17 cellular contexts compared by ENCODE assay signal in genomic region chr1:40416709-40417108, GRCh38. TPM values are rescaled to one million over a fixed set of nuclear protein-coding genes. Genes with fewer than 3 reads are reported as not detected.
DNase-seq lines count a peak whose midpoint lies in the region; ATAC-seq and TF ChIP-seq lines count a peak whose summit lies in the region.
"Had no signal": no experiment of that assay in that cellular context is flagged by ENCODE, and none has a peak within 500 bp of the region (broad histone marks: within the 10 kb centered on the region; RNA-seq: fewer than 3 reads in every experiment).

No MANE protein-coding gene starts in this region.

- no peaks in the 10 kb centered on the region for H4K20me1 ChIP-seq in IMR-90 (ENCODE audit: insufficient read depth, low read length)

- no peak overlapping the region for H4K8ac ChIP-seq in IMR-90 (ENCODE audit: low read depth in 2 of 2, low read length in 2 of 2)

- H2BK15ac ChIP-seq in IMR-90 (ENCODE audit: low read depth, low read length): no peak overlapping the region

- no peak overlapping the region for H3K4me3 Mint-ChIP-seq in activated naive CD8-positive, alpha-beta T cell
- H3K4me3 Mint-ChIP-seq in activated naive CD8-positive, alpha-beta T cell treated with anti-CD3 and anti-CD28 coated beads, Interleukin-2, amount 50 U/mL, for 24 hours: no peak overlapping the region
- H3K4me3 Mint-ChIP-seq in activated T-helper 1 cell treated with anti-CD3 and anti-CD28 coated beads, Interleukin-12 subunit alpha, Interleukin-12 subunit beta, Interleukin-2, Interleukin-4 antibody, amounts not matched to agents 30 ng/mL and 10 ng/mL and 1 ng/mL, durations not matched to agents 14 hours and 24 hours and 36 hours: no peak overlapping the region
- H3K4me3 Mint-ChIP-seq in stimulated activated effector memory CD8-positive, alpha-beta T cell treated with anti-CD3 and anti-CD28 coated beads, Interleukin-12 subunit alpha, Interleukin-12 subunit beta, amount 100 ng/mL, for 72 hours: no peak overlapping the region
- H3K4me3 Mint-ChIP-seq: CD8-positive, alpha-beta T cell; HFFc6 had no signal

- BruUV-seq in IMR-90 (replicated peaks; lab: Mats Ljungman, UMichigan): no TSS peak

- no peak overlapping the region for H3K4me2 ChIP-seq in IMR-90 (ENCODE audit: low read depth, low read length)
- H3K4me2 ChIP-seq: A549 had no signal

- intact Hi-C loops in IMR-90 (cut with micrococcal nuclease): no loop called here
- intact Hi-C loops in activated T-helper 1 cell treated with anti-CD3 and anti-CD28 coated beads, Interleukin-12 subunit alpha, Interleukin-12 subunit beta, Interleukin-2, Interleukin-4 antibody, amounts not matched to agents 30 ng/mL and 10 ng/mL and 1 ng/mL, durations not matched to agents 14 hours and 24 hours and 36 hours (cut with micrococcal nuclease): no loop called here

- no peak overlapping the region for H2BK120ac ChIP-seq in IMR-90 (ENCODE audit: low read depth, low read length)

- H2AFZ ChIP-seq in IMR-90 (replicated peaks; ENCODE audit: low read length, poor library complexity): peak overlapping the region; percentile 29

- peaks cover 12% of the 10 kb centered on the region in 2 experiments for H3K79me1 ChIP-seq in IMR-90 (ENCODE audit: low read depth in 1 of 2, low read length in 2 of 2)

- peaks cover 7% of the 10 kb centered on the region; the same call in 1 of the 2 replicates for H3K9me1 ChIP-seq in IMR-90 (ENCODE audit: insufficient read depth, low read length)

- H2AK5ac ChIP-seq in IMR-90 (ENCODE audit: low read depth, low read length): no peak overlapping the region

- no peak overlapping the region for H3K4ac ChIP-seq in IMR-90 (ENCODE audit: low read depth, low read length)

- H2BK20ac ChIP-seq in IMR-90 (ENCODE audit: low read depth, low read length): no peak overlapping the region

- no peak overlapping the region for H4K91ac ChIP-seq in IMR-90 (ENCODE audit: insufficient read depth, low read depth, low read length)

- no peaks in the 10 kb centered on the region for H3K27me3 Mint-ChIP-seq in activated naive CD8-positive, alpha-beta T cell
- H3K27me3 Mint-ChIP-seq in activated naive CD8-positive, alpha-beta T cell treated with anti-CD3 and anti-CD28 coated beads, Interleukin-2, amount 50 U/mL, for 24 hours: no peaks in the 10 kb centered on the region
- H3K27me3 Mint-ChIP-seq in activated T-helper 1 cell treated with anti-CD3 and anti-CD28 coated beads, Interleukin-12 subunit alpha, Interleukin-12 subunit beta, Interleukin-2, Interleukin-4 antibody, amounts not matched to agents 30 ng/mL and 10 ng/mL and 1 ng/mL, durations not matched to agents 14 hours and 24 hours and 36 hours (ENCODE audit: insufficient read depth): no peaks in the 10 kb centered on the region

- in situ Hi-C loops in IMR-90 (cut with MboI; ENCODE audit: low sequenced_read_pairs): no loop called here

- 100% methylated on average over 1 of the region's 4 CpGs; no CpG with 5 or more reads in 1 of the 2 experiments for WGBS in IMR-90 (ENCODE audit: extremely low coverage in 2 of 2, insufficient read length in 1 of 2), 2 experiments

- no peak overlapping the region for H3K27ac ChIP-seq in IMR-90 (ENCODE audit: insufficient read depth, low read length)
- H3K27ac ChIP-seq: A549, C4-2B, HL-60 had no signal

- dilution Hi-C loops in IMR-90 (cut with HindIII; ENCODE audit: low sequenced_read_pairs, unreplicated experiment): no loop called here

- no peak for DNase-seq in activated naive CD8-positive, alpha-beta T cell treated with anti-CD3 and anti-CD28 coated beads, Interleukin-2, amount 50 U/mL, for 24 hours
- DNase-seq in IMR-90 (no peak), kidney glomerular epithelial cell (lab: John Stamatoyannopoulos, UW) (no peak)
- no peak for DNase-seq in activated T-helper 1 cell treated with anti-CD3 and anti-CD28 coated beads, Interleukin-12 subunit alpha, Interleukin-12 subunit beta, Interleukin-2, Interleukin-4 antibody, amounts not matched to agents 30 ng/mL and 10 ng/mL and 1 ng/mL, durations not matched to agents 14 hours and 24 hours and 36 hours (ENCODE audit: low spot score)
- DNase-seq in stimulated activated effector memory CD8-positive, alpha-beta T cell treated with anti-CD3 and anti-CD28 coated beads, Interleukin-12 subunit alpha, Interleukin-12 subunit beta, amount 100 ng/mL, for 72 hours (ENCODE audit: low spot score in 2 of 2): no peak
- DNase-seq: BE2C; Caco-2; CD8-positive, alpha-beta T cell; DND-41; GDM1; HCEC 1CT; HFFc6 had no signal

- H3K27me3 ChIP-seq in IMR-90 (ENCODE audit: control insufficient read depth, insufficient read depth, low read length): no peaks in the 10 kb centered on the region
- H3K27me3 ChIP-seq: BE2C had no signal

- POLR2A ChIA-PET in IMR-90 (lab: Charles Lee; ENCODE audit: unreplicated experiment): no interaction called here

- no peak overlapping the region for H3K14ac ChIP-seq in IMR-90 (replicated peaks; ENCODE audit: low read depth, low read length)

- H3K27ac Mint-ChIP-seq in activated naive CD8-positive, alpha-beta T cell: peak overlapping the region; percentile 34
- H3K27ac Mint-ChIP-seq in activated naive CD8-positive, alpha-beta T cell treated with anti-CD3 and anti-CD28 coated beads, Interleukin-2, amount 50 U/mL, for 24 hours: no peak overlapping the region
- H3K27ac Mint-ChIP-seq in activated T-helper 1 cell treated with anti-CD3 and anti-CD28 coated beads, Interleukin-12 subunit alpha, Interleukin-12 subunit beta, Interleukin-2, Interleukin-4 antibody, amounts not matched to agents 30 ng/mL and 10 ng/mL and 1 ng/mL, durations not matched to agents 14 hours and 24 hours and 36 hours: peak overlapping the region; percentile 16
- H3K27ac Mint-ChIP-seq in stimulated activated effector memory CD8-positive, alpha-beta T cell treated with anti-CD3 and anti-CD28 coated beads, Interleukin-12 subunit alpha, Interleukin-12 subunit beta, amount 100 ng/mL, for 72 hours: peak overlapping the region; percentile 36
- H3K27ac Mint-ChIP-seq: HFFc6 had no signal

- H3K9me3 ChIP-seq in IMR-90 (ENCODE audit: control insufficient read depth, insufficient read depth, low read length): no peaks in the 10 kb centered on the region
- H3K9me3 ChIP-seq: A549, BE2C, Caco-2 had no signal

- no peak for TF ChIP-seq RAD21 in IMR-90 (IDR thresholded peaks at IDR 0.05; ENCODE audit: low read length)

- no peak for TF ChIP-seq POLR2A in IMR-90 (IDR thresholded peaks at IDR 0.05; ENCODE audit: low read depth, low read length)

- peaks cover 43% of the 10 kb centered on the region for H3K36me3 Mint-ChIP-seq in activated naive CD8-positive, alpha-beta T cell
- peaks cover 87% of the 10 kb centered on the region for H3K36me3 Mint-ChIP-seq in activated naive CD8-positive, alpha-beta T cell treated with anti-CD3 and anti-CD28 coated beads, Interleukin-2, amount 50 U/mL, for 24 hours (ENCODE audit: low read depth)
- H3K36me3 Mint-ChIP-seq in activated T-helper 1 cell treated with anti-CD3 and anti-CD28 coated beads, Interleukin-12 subunit alpha, Interleukin-12 subunit beta, Interleukin-2, Interleukin-4 antibody, amounts not matched to agents 30 ng/mL and 10 ng/mL and 1 ng/mL, durations not matched to agents 14 hours and 24 hours and 36 hours (ENCODE audit: low read depth): peaks cover 82% of the 10 kb centered on the region
- H3K36me3 Mint-ChIP-seq in stimulated activated effector memory CD8-positive, alpha-beta T cell treated with anti-CD3 and anti-CD28 coated beads, Interleukin-12 subunit alpha, Interleukin-12 subunit beta, amount 100 ng/mL, for 72 hours: peaks cover 100% of the 10 kb centered on the region

- peaks cover 24% of the 10 kb centered on the region for H3K36me3 ChIP-seq in IMR-90 (ENCODE audit: control insufficient read depth, insufficient read depth, low read length)

- H2AK9ac ChIP-seq in IMR-90 (replicated peaks; ENCODE audit: low read depth, low read length, poor library complexity): no peak overlapping the region

- no peak overlapping the region for H4K5ac ChIP-seq in IMR-90 (ENCODE audit: low read depth, low read length)

- no peak overlapping the region for H3K9ac ChIP-seq in IMR-90 (ENCODE audit: low read depth, low read length)

- no peaks in the 10 kb centered on the region; the same call in 1 of the 2 replicates for H3K4me1 ChIP-seq in IMR-90 (ENCODE audit: control insufficient read depth, insufficient read depth, low read length)
- H3K4me1 ChIP-seq: A549, BE2C, Caco-2 had no signal

- CTCF ChIA-PET in IMR-90 (lab: Yijun Ruan, JAX): interaction anchor here (1.5 kb wide), 1 partner anchor 21 kb away, joined by 3 read pairs; no protein-coding TSS in a partner anchor

- no peaks in the 10 kb centered on the region for H3K9me3 Mint-ChIP-seq in activated naive CD8-positive, alpha-beta T cell (ENCODE audit: low read depth)
- no peaks in the 10 kb centered on the region for H3K9me3 Mint-ChIP-seq in activated naive CD8-positive, alpha-beta T cell treated with anti-CD3 and anti-CD28 coated beads, Interleukin-2, amount 50 U/mL, for 24 hours
- no peaks in the 10 kb centered on the region for H3K9me3 Mint-ChIP-seq in activated T-helper 1 cell treated with anti-CD3 and anti-CD28 coated beads, Interleukin-12 subunit alpha, Interleukin-12 subunit beta, Interleukin-2, Interleukin-4 antibody, amounts not matched to agents 30 ng/mL and 10 ng/mL and 1 ng/mL, durations not matched to agents 14 hours and 24 hours and 36 hours
- no peaks in the 10 kb centered on the region for H3K9me3 Mint-ChIP-seq in stimulated activated effector memory CD8-positive, alpha-beta T cell treated with anti-CD3 and anti-CD28 coated beads, Interleukin-12 subunit alpha, Interleukin-12 subunit beta, amount 100 ng/mL, for 72 hours
- H3K9me3 Mint-ChIP-seq: CD8-positive, alpha-beta T cell; HFFc6 had no signal

- H3K4me1 Mint-ChIP-seq in activated naive CD8-positive, alpha-beta T cell (ENCODE audit: low read depth): peaks cover 58% of the 10 kb centered on the region
- peaks cover 36% of the 10 kb centered on the region for H3K4me1 Mint-ChIP-seq in activated naive CD8-positive, alpha-beta T cell treated with anti-CD3 and anti-CD28 coated beads, Interleukin-2, amount 50 U/mL, for 24 hours
- peaks cover 45% of the 10 kb centered on the region for H3K4me1 Mint-ChIP-seq in activated T-helper 1 cell treated with anti-CD3 and anti-CD28 coated beads, Interleukin-12 subunit alpha, Interleukin-12 subunit beta, Interleukin-2, Interleukin-4 antibody, amounts not matched to agents 30 ng/mL and 10 ng/mL and 1 ng/mL, durations not matched to agents 14 hours and 24 hours and 36 hours (ENCODE audit: low read depth)
- peaks cover 36% of the 10 kb centered on the region for H3K4me1 Mint-ChIP-seq in stimulated activated effector memory CD8-positive, alpha-beta T cell treated with anti-CD3 and anti-CD28 coated beads, Interleukin-12 subunit alpha, Interleukin-12 subunit beta, amount 100 ng/mL, for 72 hours

- no peak for ATAC-seq in activated naive CD8-positive, alpha-beta T cell treated with anti-CD3 and anti-CD28 coated beads, Interleukin-2, amount 50 U/mL, for 24 hours
- ATAC-seq in IMR-90 (ENCODE audit: low read depth): no peak
- ATAC-seq in stimulated activated effector memory CD8-positive, alpha-beta T cell treated with anti-CD3 and anti-CD28 coated beads, Interleukin-12 subunit alpha, Interleukin-12 subunit beta, amount 100 ng/mL, for 72 hours: no peak
- ATAC-seq in HG03354 (IDR thresholded peaks at IDR 0.05; ENCODE audit: poor library complexity, severe bottlenecking, unreplicated experiment): no peak
- ATAC-seq: A549; CD8-positive, alpha-beta T cell had no signal

- H3K56ac ChIP-seq in IMR-90 (ENCODE audit: extremely low read depth, insufficient read depth, low read length): no peak overlapping the region

- no peak overlapping the region for H2BK5ac ChIP-seq in IMR-90 (ENCODE audit: low read depth, low read length, poor library complexity, severe bottlenecking)

- H3K4me3 ChIP-seq in IMR-90 (ENCODE audit: insufficient read depth, low read depth, low read length): no peak overlapping the region
- H3K4me3 ChIP-seq: A549 had no signal

- H3K23ac ChIP-seq in IMR-90 (ENCODE audit: low read depth, low read length): no peak overlapping the region

- no peak overlapping the region for H3K18ac ChIP-seq in IMR-90 (ENCODE audit: low read depth, low read length)

- TF ChIP-seq CTCF in IMR-90 (conservative IDR thresholded peaks at IDR 0.05; ENCODE audit: low read depth, low read length): no peak

RNA-seq across cellular contexts. Expression of gene ZFP69B, which starts 33.6 kb away (rescaled TPM):
- total RNA-seq in IMR-90 (2012; rRNA removed): 6.8 and 8.1 TPM in 2 replicates
- polyA plus RNA-seq in IMR-90 (2012; rRNA removed): 2.2 and 3.1 TPM in 2 replicates
- polyA plus RNA-seq in IMR-90 (2012; cell fraction: cytosol; rRNA removed): 0.69 and 0.91 TPM in 2 replicates
- 0.83 and 3.1 TPM in 2 replicates for polyA plus RNA-seq in IMR-90 (2012; cell fraction: nucleus; rRNA removed; ENCODE audit: low replicate concordance)
- total RNA-seq in activated T-helper 1 cell treated with anti-CD3 and anti-CD28 coated beads, Interleukin-12 subunit alpha, Interleukin-12 subunit beta, Interleukin-2, Interleukin-4 antibody, amounts not matched to agents 30 ng/mL and 10 ng/mL and 1 ng/mL, durations not matched to agents 14 hours and 24 hours and 36 hours: 5.1 and 5.8 TPM in 2 replicates

RNA-seq across cellular contexts. Expression of gene SMAP2, which starts 43.2 kb away (rescaled TPM):
- 30.1 and 33.6 TPM in 2 replicates for total RNA-seq in IMR-90 (2012; rRNA removed)
- polyA plus RNA-seq in IMR-90 (2012; rRNA removed): 29.1 and 31.0 TPM in 2 replicates
- polyA plus RNA-seq in IMR-90 (2012; cell fraction: cytosol; rRNA removed): 15.8 and 20.4 TPM in 2 replicates
- 20.5 and 30.1 TPM in 2 replicates for polyA plus RNA-seq in IMR-90 (2012; cell fraction: nucleus; rRNA removed; ENCODE audit: low replicate concordance)
- total RNA-seq in activated T-helper 1 cell treated with anti-CD3 and anti-CD28 coated beads, Interleukin-12 subunit alpha, Interleukin-12 subunit beta, Interleukin-2, Interleukin-4 antibody, amounts not matched to agents 30 ng/mL and 10 ng/mL and 1 ng/mL, durations not matched to agents 14 hours and 24 hours and 36 hours: 196 and 201 TPM in 2 replicates
